8 cellular contexts compared by ENCODE assay signal in genomic region chr3:149129326-149130123, GRCh38. TPM values are rescaled to one million over a fixed set of nuclear protein-coding genes. Genes with fewer than 3 reads are reported as not detected.
DNase-seq lines count a peak whose midpoint lies in the region; ATAC-seq, FAIRE-seq and TF ChIP-seq lines count a peak whose summit lies in the region.

HPS3 (plus strand) TSS chr3:149129638; CDS start chr3:149129724, 86 bp downstream.

- peak; percentile 76 for FAIRE-seq in GM12892 (lab: Jason Lieb, UNC)

- H3K36me3 ChIP-seq in trophoblast cell (ENCODE audit: control insufficient read depth in 1 of 2, insufficient read depth in 2 of 2, low read length in 2 of 2) (peaks cover 0 to 2% of the 10 kb centered on the region in 2 experiments), tibial nerve (no peaks in the 10 kb centered on the region)

- H3K4me1 ChIP-seq in trophoblast cell (ENCODE audit: control insufficient read depth in 1 of 2, insufficient read depth in 2 of 2, low read length in 2 of 2) (no peaks in the 10 kb centered on the region), tibial nerve (peaks cover 0 to 49% (median 20%) of the 10 kb centered on the region in 4 donors)

- no peak within 1 kb of the TSS for H3K27ac ChIP-seq in trophoblast cell (ENCODE audit: low read depth, low read length)
- H3K27ac ChIP-seq in tibial nerve: peak within 1 kb of the TSS; percentile 75 to 92 (median 89)

- no peak within 1 kb of the TSS for H2AK5ac ChIP-seq in trophoblast cell (ENCODE audit: low read length)

- intact Hi-C loops in Right ventricle myocardium superior (cut with DNase I): no loop called here

- H3K4ac ChIP-seq in trophoblast cell (ENCODE audit: low read depth, low read length): peak within 1 kb of the TSS; percentile 24

- H4K12ac ChIP-seq in trophoblast cell (ENCODE audit: low read depth, low read length): peak within 1 kb of the TSS; percentile 15

- peak; percentile 67 to 99 for TF ChIP-seq EP300 in tibial nerve (IDR thresholded peaks at IDR 0.05)

- peak within 1 kb of the TSS; percentile 24 for H3K18ac ChIP-seq in trophoblast cell (ENCODE audit: low read length)

- H3K9me3 ChIP-seq in trophoblast cell (ENCODE audit: insufficient read depth, low read depth, low read length) (no peaks in the 10 kb centered on the region), tibial nerve (no peaks in the 10 kb centered on the region)

- H4K8ac ChIP-seq in trophoblast cell (ENCODE audit: low read depth, low read length): peak within 1 kb of the TSS; percentile 72

- peak in 3 of 5 experiments; percentile 13 to 53 (median 45) for TF ChIP-seq CTCF in tibial nerve (IDR thresholded peaks at IDR 0.05)

- peaks cover 7% of the 10 kb centered on the region for H3K79me2 ChIP-seq in trophoblast cell (ENCODE audit: control insufficient read depth, insufficient read depth, low read length, poor library complexity)

- H3K27me3 ChIP-seq in trophoblast cell (ENCODE audit: insufficient read depth, low read length) (no peaks in the 10 kb centered on the region), tibial nerve (no peaks in the 10 kb centered on the region)

- peaks cover 5% of the 10 kb centered on the region for H3K79me1 ChIP-seq in trophoblast cell (ENCODE audit: low read length)

- H3K4me3 ChIP-seq in trophoblast cell (ENCODE audit: low read depth, low read length) (peak within 1 kb of the TSS; percentile 94), tibial nerve (peak within 1 kb of the TSS; percentile 71 to 89 (median 79))

- no CpG with 5 or more reads among the region's 78 CpGs for WGBS in trophoblast cell (ENCODE audit: extremely low coverage, insufficient coverage, insufficient read length)
- WGBS in tibial nerve, 2 donors: 0 to 1% methylated on average over 34 to 45 of the region's 78 CpGs

- peak within 1 kb of the TSS; percentile 73 for H3K9ac ChIP-seq in trophoblast cell (ENCODE audit: low read length)

- peak within 1 kb of the TSS; percentile 62 for H2AFZ ChIP-seq in trophoblast cell (ENCODE audit: insufficient read depth, low read length, poor library complexity)

- TF ChIP-seq POLR2A in GM12892 (IDR thresholded peaks at IDR 0.05; ENCODE audit: low read depth, low read length) (peak; percentile 88), tibial nerve (IDR thresholded peaks at IDR 0.05) (peak; percentile 96 to 99)

- H2BK5ac ChIP-seq in trophoblast cell (ENCODE audit: low read depth, low read length, poor library complexity): peak within 1 kb of the TSS; percentile 2

- ATAC-seq in HG02840 (IDR thresholded peaks at IDR 0.05; ENCODE audit: low FRiP score, unreplicated experiment): peak; percentile 91
- ATAC-seq in Right ventricle myocardium superior (ENCODE audit: poor library complexity): peak; percentile 99

- H3K14ac ChIP-seq in trophoblast cell (ENCODE audit: low read length): peak within 1 kb of the TSS; percentile 23

- H3K4me2 ChIP-seq in trophoblast cell (ENCODE audit: low read length): peak within 1 kb of the TSS; percentile 83

- H3K23ac ChIP-seq in trophoblast cell (ENCODE audit: low read length): no peak within 1 kb of the TSS

- H4K91ac ChIP-seq in trophoblast cell (ENCODE audit: low read depth, low read length): peak within 1 kb of the TSS; percentile 22

- peak within 1 kb of the TSS; percentile 8 for H2BK120ac ChIP-seq in trophoblast cell (ENCODE audit: insufficient read depth, low read length, poor library complexity)

- peak; percentile 76 for DNase-seq in GM12892 (ENCODE audit: insufficient read length)
- DNase-seq in NCI-H1417 treated with DMSO at 0.1 percent for 48 hours (lab: John Stamatoyannopoulos, UW): peak; percentile 86
- peak; percentile 81 to 91 for DNase-seq in SW 1271 (lab: John Stamatoyannopoulos, UW)
- peak; percentile 38 for DNase-seq in activated naive CD8-positive, alpha-beta T cell treated with anti-CD3 and anti-CD28 coated beads, Interleukin-2, amount 50 U/mL, for 16 hours (ENCODE audit: low read depth, low spot score)
- DNase-seq in Right ventricle myocardium superior: peak; percentile 98
- DNase-seq in trophoblast cell: peak; percentile 95 to 96
- peak; percentile 84 for DNase-seq in tibial nerve (ENCODE audit: low spot score in 2 of 2)

- H2BK12ac ChIP-seq in trophoblast cell (ENCODE audit: low read length): no peak within 1 kb of the TSS

RNA-seq across cellular contexts. Expression of gene HPS3, which starts in this region (rescaled TPM):
- polyA plus RNA-seq in GM12892 (2012; ENCODE audit: missing spikeins): 15.4 TPM
- 5.2 TPM for total RNA-seq in Right ventricle myocardium superior
- 14.1 and 15.3 TPM in 2 replicates for polyA plus RNA-seq in trophoblast cell (2013)
- 10 to 100 TPM; 17.8 to 39.5 (median 24.7) TPM for total RNA-seq in tibial nerve

Comparison
In these comparisons a context has a peak if more than half of its experiments do, and no peak if none do; other contexts are left out.
1. DNase-seq: peak in every context shown above with its lines; median percentile 98 in Right ventricle myocardium superior; 96 in trophoblast cell; 86 in NCI-H1417 treated with DMSO at 0.1 percent for 48 hours; 86 in SW 1271; 84 in tibial nerve; 76 in GM12892; 38 in activated naive CD8-positive, alpha-beta T cell treated with anti-CD3 and anti-CD28 coated beads, Interleukin-2, amount 50 U/mL, for 16 hours.